In the genomic region with DNA sequence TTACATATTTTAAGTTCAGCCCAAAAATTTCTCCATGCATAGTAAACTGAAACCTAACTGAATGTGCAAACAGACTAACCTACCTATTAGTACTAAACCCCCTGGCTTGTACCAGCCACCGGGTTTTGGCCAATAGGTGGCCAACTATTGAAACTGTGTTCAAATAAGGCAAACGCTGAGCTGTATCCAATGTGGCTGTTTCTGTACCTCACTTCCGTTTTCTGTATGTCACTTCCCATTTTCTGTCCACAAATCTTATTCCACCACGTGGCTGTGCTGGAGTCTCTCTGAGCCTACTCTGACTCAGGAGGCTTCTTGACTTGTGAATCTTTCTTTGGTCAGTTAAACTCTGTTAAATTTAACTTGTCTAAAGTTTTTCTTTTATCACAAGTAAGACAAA, we compare ENCODE assay signal across 15 cellular contexts. TPM values are rescaled to one million over a fixed set of nuclear protein-coding genes. Genes with fewer than 3 reads are reported as not detected.
A peak's percentile ranks its signal among the peaks of the same experiment; 100 is the strongest.
DNase-seq lines count a peak whose midpoint lies in the region; ATAC-seq, FAIRE-seq and TF ChIP-seq lines count a peak whose summit lies in the region.
"Had no signal": no experiment of that assay in that cellular context is flagged by ENCODE, and none has a peak within 500 bp of the region (broad histone marks: within the 10 kb centered on the region; RNA-seq: fewer than 3 reads in every experiment).

No MANE protein-coding gene starts in this region.

- CTCF ChIA-PET in K562 (lab: Yijun Ruan, JAX; ENCODE audit: low intra/inter-chr PET ratio) = no interaction called here

- H3K27me3 ChIP-seq in K562 (ENCODE audit: control insufficient read depth in 2 of 2, insufficient read depth in 2 of 2, low read length in 2 of 2) = no peaks in the 10 kb centered on the region
- H3K27me3 ChIP-seq: heart right ventricle had no signal

- no peak for TF ChIP-seq CTCF in K562 (IDR thresholded peaks at IDR 0.05 in 2 of 3, conservative IDR thresholded peaks at IDR 0.05 in 1 of 3; ENCODE audit: insufficient read depth in 2 of 3, low read depth in 1 of 3, low read length in 3 of 3)
- no peak for TF ChIP-seq CTCF in coronary artery (IDR thresholded peaks at IDR 0.05)

- no peak overlapping the region for H3K9ac ChIP-seq in K562 (ENCODE audit: insufficient read depth in 1 of 2, low read depth in 2 of 2, low read length in 2 of 2)

- in situ Hi-C loops in K562 (cut with MboI) = no loop called here

- ATAC-seq in K562 = peak; percentile 36; the same call in 2 of the 3 replicates
- ATAC-seq: heart right ventricle had no signal

- no peak overlapping the region for H3K4me2 ChIP-seq in K562 (ENCODE audit: insufficient read depth, low read length)

- 32% methylated on average over 4 of the region's 4 CpGs for WGBS in K562 (ENCODE audit: insufficient coverage, low coverage, missing lambda C conversion rate)

- no peak for TF ChIP-seq POLR2A in K562 (conservative IDR thresholded peaks at IDR 0.05)

- H3K4me3 ChIP-seq in K562 = no peak overlapping the region
- H3K4me3 ChIP-seq in coronary artery = no peak overlapping the region
- H3K4me3 ChIP-seq: heart right ventricle, left ventricle myocardium inferior had no signal

- H3K36me3 ChIP-seq in K562 (ENCODE audit: control insufficient read depth, insufficient read depth, low read length) = no peaks in the 10 kb centered on the region
- H3K36me3 ChIP-seq: heart right ventricle, left ventricle myocardium inferior had no signal

- no peaks in the 10 kb centered on the region for H3K79me2 ChIP-seq in K562 (ENCODE audit: control insufficient read depth, insufficient read depth, low read length)

- DNase-seq in GDM1 (lab: John Stamatoyannopoulos, UW) (peak; percentile 15), GM18507 (ENCODE audit: extremely low spot score, insufficient read length, low read depth) (no peak), NOMO-1 (lab: John Stamatoyannopoulos, UW; ENCODE audit: unreplicated experiment in 2 of 2) (peak; percentile 34 to 77), K562 (ENCODE audit: extremely low read depth in 1 of 4, low spot score in 3 of 4) (peak in 1 of 4 experiments; percentile 12), LoVo (ENCODE audit: low spot score) (no peak), medulla oblongata (ENCODE audit: extremely low spot score) (no peak), coronary artery (ENCODE audit: low spot score) (no peak)
- DNase-seq: activated CD4-positive, alpha-beta T cell treated with anti-CD3 and anti-CD28 coated beads, Interleukin-2, amount 10 ng/mL, durations not matched to agents 24 days and 14 days; activated naive CD4-positive, alpha-beta T cell treated with anti-CD3 and anti-CD28 coated beads, Interleukin-2, amount 50 U/mL, for 16 hours; caudate nucleus; H7; heart right ventricle; left ventricle myocardium inferior; NCI-H187 had no signal

- POLR2A ChIA-PET in K562 (lab: Yijun Ruan, JAX) = interaction anchor here (1.0 kb wide), 1 partner anchor 13 kb away, joined by 3 read pairs; no protein-coding TSS in a partner anchor

- H4K20me1 ChIP-seq in K562 (replicated peaks; ENCODE audit: control insufficient read depth, insufficient read depth, low read length) = no peaks in the 10 kb centered on the region

- no peaks in the 10 kb centered on the region for H3K9me1 ChIP-seq in K562 (ENCODE audit: control insufficient read depth, insufficient read depth, low read length)

- no peak overlapping the region for H3K27ac ChIP-seq in K562 (ENCODE audit: extremely low read depth, low read depth, low read length)
- H3K27ac ChIP-seq in coronary artery = no peak overlapping the region
- H3K27ac ChIP-seq: heart right ventricle, left ventricle myocardium inferior had no signal

- H3K4me1 ChIP-seq in K562 (replicated peaks in 1 of 2; ENCODE audit: control insufficient read depth in 2 of 2, insufficient read depth in 2 of 2, low read length in 2 of 2) = no peaks in the 10 kb centered on the region; a peak in 2 of 5 replicates
- H3K4me1 ChIP-seq: left ventricle myocardium inferior had no signal

- no peak for TF ChIP-seq EP300 in K562 (IDR thresholded peaks at IDR 0.05; ENCODE audit: low read length)

- FAIRE-seq in GM18507 (lab: Jason Lieb, UNC) (peak; percentile 39), K562 (lab: Jason Lieb, UNC) (peak; percentile 32)
- FAIRE-seq: endothelial cell of umbilical vein had no signal

- H3K9me3 ChIP-seq in K562 (replicated peaks; ENCODE audit: control insufficient read depth, insufficient read depth, low read depth, low read length) = 0 out of 2 replicates have a peak, but pooled peaks cover 2% of the 10 kb centered on the region
- H3K9me3 ChIP-seq: heart right ventricle, left ventricle myocardium inferior had no signal

- intact Hi-C loops in K562 (cut with micrococcal nuclease) = no loop called here

- peak overlapping the region; percentile 76 for H2AFZ ChIP-seq in K562 (ENCODE audit: low read depth, low read length)

- TF ChIP-seq RAD21 in K562 (CRISPR knock-in tag; conservative IDR thresholded peaks at IDR 0.05 in 1 of 2, IDR thresholded peaks at IDR 0.05 in 1 of 2) = no peak

- BruUV-seq in K562 (replicated peaks; lab: Mats Ljungman, UMichigan) = no TSS peak

TF ChIP-seq in K562, 482 proteins besides CTCF, POLR2A, EP300 and RAD21 (continues in another document):
- TF ChIP-seq MED1 (CRISPR knock-in tag; IDR thresholded peaks at IDR 0.05; ENCODE audit: borderline replicate concordance) = no peak
- TF ChIP-seq, protein P1, sequence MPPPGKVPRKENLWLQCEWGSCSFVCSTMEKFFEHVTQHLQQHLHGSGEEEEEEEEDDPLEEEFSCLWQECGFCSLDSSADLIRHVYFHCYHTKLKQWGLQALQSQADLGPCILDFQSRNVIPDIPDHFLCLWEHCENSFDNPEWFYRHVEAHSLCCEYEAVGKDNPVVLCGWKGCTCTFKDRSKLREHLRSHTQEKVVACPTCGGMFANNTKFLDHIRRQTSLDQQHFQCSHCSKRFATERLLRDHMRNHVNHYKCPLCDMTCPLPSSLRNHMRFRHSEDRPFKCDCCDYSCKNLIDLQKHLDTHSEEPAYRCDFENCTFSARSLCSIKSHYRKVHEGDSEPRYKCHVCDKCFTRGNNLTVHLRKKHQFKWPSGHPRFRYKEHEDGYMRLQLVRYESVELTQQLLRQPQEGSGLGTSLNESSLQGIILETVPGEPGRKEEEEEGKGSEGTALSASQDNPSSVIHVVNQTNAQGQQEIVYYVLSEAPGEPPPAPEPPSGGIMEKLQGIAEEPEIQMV (tag; conservative IDR thresholded peaks at IDR 0.05; ENCODE audit: low read depth) = no peak
- TF ChIP-seq CCAR2 (IDR thresholded peaks at IDR 0.05; ENCODE audit: low read depth, low read length) = no peak
- no peak for TF ChIP-seq KLF13 (tag; IDR thresholded peaks at IDR 0.05; ENCODE audit: borderline replicate concordance, low read depth)
- TF ChIP-seq SRF (CRISPR knock-in tag; IDR thresholded peaks at IDR 0.05) = peak in 1 of 2 experiments; percentile 75; a peak in 2 of 4 replicates
- no peak for TF ChIP-seq SMARCA5 (IDR thresholded peaks at IDR 0.05)
- TF ChIP-seq, protein P2, sequence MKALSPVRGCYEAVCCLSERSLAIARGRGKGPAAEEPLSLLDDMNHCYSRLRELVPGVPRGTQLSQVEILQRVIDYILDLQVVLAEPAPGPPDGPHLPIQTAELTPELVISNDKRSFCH (CRISPR knock-in tag; IDR thresholded peaks at IDR 0.05) = no peak
- TF ChIP-seq, protein P2 (tag; IDR thresholded peaks at IDR 0.05) = no peak
- peak; percentile 34; the same call in 1 of the 2 replicates for TF ChIP-seq CREM (IDR thresholded peaks at IDR 0.05; ENCODE audit: low read depth)
- no peak for TF ChIP-seq ZNF212 (CRISPR knock-in tag; IDR thresholded peaks at IDR 0.05)
- TF ChIP-seq, protein P3, sequence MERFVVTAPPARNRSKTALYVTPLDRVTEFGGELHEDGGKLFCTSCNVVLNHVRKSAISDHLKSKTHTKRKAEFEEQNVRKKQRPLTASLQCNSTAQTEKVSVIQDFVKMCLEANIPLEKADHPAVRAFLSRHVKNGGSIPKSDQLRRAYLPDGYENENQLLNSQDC (CRISPR knock-in tag; IDR thresholded peaks at IDR 0.05) = no peak

RNA-seq across cellular contexts. Expression of a gene that starts 6.0 kb away (rescaled TPM):
- 20.0 and 27.1 TPM in 2 replicates for total RNA-seq in K562 (2011; cell fraction: chromatin; rRNA removed; ENCODE audit: low replicate concordance)
- 14.5 and 16.6 TPM in 2 replicates for total RNA-seq in K562 (2011; cell fraction: nucleolus; rRNA removed)
- 13.1 and 15.4 TPM in 2 replicates for total RNA-seq in K562 (2011; cell fraction: nucleoplasm; rRNA removed)
- total RNA-seq in K562 (2014; rRNA removed) = 14.0 and 15.1 TPM in 2 replicates
- total RNA-seq in K562 (2014; rRNA removed; fragmentation: Illumina TruSeq; extraction: Trizol) = 19.0 and 21.2 TPM in 2 replicates
- total RNA-seq in K562 (2015; rRNA removed; fragmentation: Illumina TruSeq; extraction: Trizol) = 17.1 and 18.0 TPM in 2 replicates
- 16.5 and 16.9 TPM in 2 replicates for total RNA-seq in K562 (2021)
- polyA plus RNA-seq in K562 (2011; rRNA removed) = 20.4 and 24.9 TPM in 2 replicates
- 10.5 and 13.3 TPM in 2 replicates for polyA plus RNA-seq in K562 (2011; cell fraction: cytosol; rRNA removed)
- polyA plus RNA-seq in K562 (2011; cell fraction: nucleus; rRNA removed) = 14.1 and 45.0 TPM in 2 replicates
- 13.0 and 13.2 TPM in 2 replicates for polyA plus RNA-seq in K562 (2012)
- polyA plus RNA-seq in K562 (2014; fragmentation: Illumina TruSeq; extraction: Trizol) = 13.3 and 16.2 TPM in 2 replicates
- polyA plus RNA-seq in K562 (2014; fragmentation: Nextera tagmentation; extraction: Ambion mirVana) = 10 to 100 TPM in 1 of 2 experiments, 1 to 10 TPM in 1; 6.3 to 10.8 TPM
- 15.3 and 15.9 TPM in 2 replicates for polyA plus RNA-seq in K562 (2014; rRNA removed)
- polyA minus RNA-seq in K562 (2011; rRNA and poly(A)+ RNA removed) = 27.0 and 33.6 TPM in 2 replicates
- polyA minus RNA-seq in K562 (2011; cell fraction: cytosol; rRNA and poly(A)+ RNA removed) = 8.1 and 13.3 TPM in 2 replicates
- 9.3 and 31.9 TPM in 2 replicates for polyA minus RNA-seq in K562 (2011; cell fraction: nucleus; rRNA and poly(A)+ RNA removed)

Comparison
In these comparisons a context has a peak if more than half of its experiments do, and no peak if none do; other contexts are left out.
1. DNase-seq: peak in GDM1 (single experiment) and NOMO-1 (2 of 2); none in GM18507 (single experiment), LoVo (single experiment), medulla oblongata (single experiment) and coronary artery (single experiment).